Comparison of ENCODE assay signal across 10 cellular contexts in genomic region chr16:57592591-57593003, GRCh38. TPM values are rescaled to one million over a fixed set of nuclear protein-coding genes. Genes with fewer than 3 reads are reported as not detected.
DNase-seq lines count a peak whose midpoint lies in the region; ATAC-seq and TF ChIP-seq lines count a peak whose summit lies in the region.
"Had no signal": no experiment of that assay in that cellular context is flagged by ENCODE, and none has a peak within 500 bp of the region (broad histone marks: within the 10 kb centered on the region; RNA-seq: fewer than 3 reads in every experiment).

No MANE protein-coding gene starts in this region.

- DNase-seq in heart right ventricle (no peak), cardiac septum (ENCODE audit: low spot score) (no peak), left lobe of liver (ENCODE audit: low spot score) (peak; percentile 39), upper lobe of right lung (no peak), NOMO-1 treated with dmso at 0.1 percent for 144 hours (lab: John Stamatoyannopoulos, UW; ENCODE audit: unreplicated experiment) (no peak)
- peak; percentile 94 for DNase-seq in activated CD8-positive, alpha-beta T cell treated with anti-CD3 and anti-CD28 coated beads, Interleukin-2, amount 10 ng/mL, durations not matched to agents 7 days and 5 days

- peak overlapping the region; percentile 68 for H3K4me3 Mint-ChIP-seq in activated CD8-positive, alpha-beta T cell treated with anti-CD3 and anti-CD28 coated beads, Interleukin-2, amount 10 ng/mL, durations not matched to agents 7 days and 5 days

- ATAC-seq in heart right ventricle (peak in 7 of 8 donors; percentile 21 to 56 (median 38)), left lobe of liver (no peak), upper lobe of right lung (peak; percentile 65), GM21786 (IDR thresholded peaks at IDR 0.05; ENCODE audit: unreplicated experiment) (no peak), HG02970 (IDR thresholded peaks at IDR 0.05; ENCODE audit: low FRiP score, unreplicated experiment) (no peak)
- ATAC-seq in activated CD8-positive, alpha-beta T cell treated with anti-CD3 and anti-CD28 coated beads, Interleukin-2, amount 10 ng/mL, durations not matched to agents 7 days and 5 days, result peak; percentile 87

- H3K36me3 Mint-ChIP-seq in activated CD8-positive, alpha-beta T cell treated with anti-CD3 and anti-CD28 coated beads, Interleukin-2, amount 10 ng/mL, durations not matched to agents 7 days and 5 days (ENCODE audit: low read depth), result peaks cover 51% of the 10 kb centered on the region

- CTCF ChIA-PET in activated CD8-positive, alpha-beta T cell treated with anti-CD3 and anti-CD28 coated beads, Interleukin-2, amount 10 ng/mL, durations not matched to agents 7 days and 5 days (lab: Charles Lee), result interaction anchor here (1.0 to 7.7 kb wide), 11 partner anchors 9 to 144 kb away, joined by 3 to 179 read pairs (median 5); no protein-coding TSS in a partner anchor

- intact Hi-C loops in heart right ventricle (cut with DNase I) (loop anchor here (5.0 to 10.0 kb wide), 4 partner anchors 55 to 272 kb away; no protein-coding TSS in a partner anchor), cardiac septum (cut with DNase I) (loop anchor here (2.0 to 5.0 kb wide), 3 partner anchors 56 to 410 kb away; partner anchors contain the start of genes USB1 and ZNF319), upper lobe of right lung (cut with DNase I) (loop anchor here (5.0 kb wide), 1 partner anchor 55 kb away; no protein-coding TSS in a partner anchor)

- no peak overlapping the region for H3K4me3 ChIP-seq in heart right ventricle
- H3K4me3 ChIP-seq in upper lobe of right lung, result no peak overlapping the region

- WGBS in heart right ventricle, 2 donors, result 62% methylated on average over 4 of the region's 4 CpGs

- H3K9me3 Mint-ChIP-seq in activated CD8-positive, alpha-beta T cell treated with anti-CD3 and anti-CD28 coated beads, Interleukin-2, amount 10 ng/mL, durations not matched to agents 7 days and 5 days (ENCODE audit: insufficient read depth), result peaks cover 27% of the 10 kb centered on the region

- H3K9me3 ChIP-seq in heart right ventricle (peaks cover 0 to 25% (median 7%) of the 10 kb centered on the region in 11 donors), upper lobe of right lung (no peaks in the 10 kb centered on the region)

- no peaks in the 10 kb centered on the region for H3K27me3 Mint-ChIP-seq in activated CD8-positive, alpha-beta T cell treated with anti-CD3 and anti-CD28 coated beads, Interleukin-2, amount 10 ng/mL, durations not matched to agents 7 days and 5 days (ENCODE audit: low read depth)

- peak overlapping the region; percentile 92 for H3K27ac Mint-ChIP-seq in activated CD8-positive, alpha-beta T cell treated with anti-CD3 and anti-CD28 coated beads, Interleukin-2, amount 10 ng/mL, durations not matched to agents 7 days and 5 days

- POLR2A ChIA-PET in activated CD8-positive, alpha-beta T cell treated with anti-CD3 and anti-CD28 coated beads, Interleukin-2, amount 10 ng/mL, durations not matched to agents 7 days and 5 days (lab: Charles Lee), result interaction anchor here (0.9 to 5.0 kb wide), 7 partner anchors 9 to 144 kb away, joined by 3 to 34 read pairs (median 18); no protein-coding TSS in a partner anchor

- TF ChIP-seq CTCF in heart right ventricle (IDR thresholded peaks at IDR 0.05) (no peak), upper lobe of right lung (IDR thresholded peaks at IDR 0.05) (no peak)

- H3K27ac ChIP-seq in heart right ventricle, result peak overlapping the region in 1 of 10 donors; percentile 59
- peak overlapping the region; percentile 1 for H3K27ac ChIP-seq in upper lobe of right lung
- H3K27ac ChIP-seq: VCaP had no signal

- H3K4me1 ChIP-seq in heart right ventricle (peaks cover 0 to 33% (median 4%) of the 10 kb centered on the region in 9 donors), upper lobe of right lung (peaks cover 6% of the 10 kb centered on the region)

- no peaks in the 10 kb centered on the region for H3K27me3 ChIP-seq in heart right ventricle
- H3K27me3 ChIP-seq in upper lobe of right lung, result no peaks in the 10 kb centered on the region

- H3K36me3 ChIP-seq in heart right ventricle, result no peaks in the 10 kb centered on the region
- no peaks in the 10 kb centered on the region for H3K36me3 ChIP-seq in upper lobe of right lung

- H3K4me1 Mint-ChIP-seq in activated CD8-positive, alpha-beta T cell treated with anti-CD3 and anti-CD28 coated beads, Interleukin-2, amount 10 ng/mL, durations not matched to agents 7 days and 5 days (ENCODE audit: low read depth), result peaks cover 79% of the 10 kb centered on the region

RNA-seq across cellular contexts. Expression of gene ADGRG1, which starts 35.8 kb away (rescaled TPM):
- total RNA-seq in heart right ventricle, result 10 to 100 TPM; 11.1 to 46.3 (median 18.5) TPM
- 10 to 100 TPM; 19.2 to 27.7 TPM for polyA plus RNA-seq in heart right ventricle
- 15.9 TPM for total RNA-seq in cardiac septum
- 1 to 10 TPM; 3.3 to 3.7 TPM for total RNA-seq in activated CD8-positive, alpha-beta T cell treated with anti-CD3 and anti-CD28 coated beads, Interleukin-2, amount 10 ng/mL, durations not matched to agents 7 days and 5 days
- total RNA-seq in left lobe of liver, result 5.1 TPM
- total RNA-seq in upper lobe of right lung, result 66.9 TPM

RNA-seq across cellular contexts. Expression of gene ADGRG5, which starts 50.2 kb away (rescaled TPM):
- total RNA-seq in heart right ventricle (under 1 TPM in 5 of 10 donors, not detected in 5; 0.12 to 0.69 (median 0.61) TPM), cardiac septum (0.35 TPM), left lobe of liver (0.10 TPM), upper lobe of right lung (1.9 TPM)
- under 1 TPM in 1 of 2 donors, not detected in 1; 0.03 TPM for polyA plus RNA-seq in heart right ventricle
- total RNA-seq in activated CD8-positive, alpha-beta T cell treated with anti-CD3 and anti-CD28 coated beads, Interleukin-2, amount 10 ng/mL, durations not matched to agents 7 days and 5 days, result 10 to 100 TPM; 16.0 to 18.1 TPM
- total RNA-seq: glomerular endothelial cell had no signal

RNA-seq across cellular contexts. Expression of gene CCDC102A, which starts 56.2 kb away (rescaled TPM):
- 10 to 100 TPM in 1 of 10 donors, 1 to 10 TPM in 9; 3.1 to 10.2 (median 5.1) TPM for total RNA-seq in heart right ventricle
- 1 to 10 TPM; 3.7 to 5.9 TPM for polyA plus RNA-seq in heart right ventricle
- total RNA-seq in cardiac septum, result 5.5 TPM
- 10 to 100 TPM; 16.3 to 18.2 TPM for total RNA-seq in activated CD8-positive, alpha-beta T cell treated with anti-CD3 and anti-CD28 coated beads, Interleukin-2, amount 10 ng/mL, durations not matched to agents 7 days and 5 days
- 0.83 TPM for total RNA-seq in left lobe of liver
- total RNA-seq in upper lobe of right lung, result 11.3 TPM

Comparison
In these comparisons a context has a peak if more than half of its experiments do, and no peak if none do; other contexts are left out.
1. ATAC-seq: peak in heart right ventricle (7 of 8), activated CD8-positive, alpha-beta T cell treated with anti-CD3 and anti-CD28 coated beads, Interleukin-2, amount 10 ng/mL, durations not matched to agents 7 days and 5 days (single experiment) and upper lobe of right lung (single experiment); none in left lobe of liver (single experiment), GM21786 (single experiment) and HG02970 (single experiment).
2. DNase-seq: peak in activated CD8-positive, alpha-beta T cell treated with anti-CD3 and anti-CD28 coated beads, Interleukin-2, amount 10 ng/mL, durations not matched to agents 7 days and 5 days (single experiment) and left lobe of liver (single experiment); none in heart right ventricle (0 of 2), cardiac septum (single experiment), upper lobe of right lung (single experiment) and NOMO-1 treated with dmso at 0.1 percent for 144 hours (single experiment).